Comparison of ENCODE assay signal across 8 cellular contexts in genomic region chr3:99294092-99294491, GRCh38.
DNase-seq lines count a peak whose midpoint lies in the region; ATAC-seq, FAIRE-seq and TF ChIP-seq lines count a peak whose summit lies in the region.
"Not testable (repeated sequence)": the region's sequence is repeated elsewhere in the genome, so short reads cannot be mapped to it uniquely, and the experiment has no call there.

No MANE protein-coding gene starts in this region.

- H2BK15ac ChIP-seq in neuronal stem cell (ENCODE audit: low read length): not testable (repeated sequence)

- not testable (repeated sequence) for TF ChIP-seq EP300 in HepG2 (IDR thresholded peaks at IDR 0.05; ENCODE audit: low read depth in 2 of 2, low read length in 2 of 2); HepG2 (CRISPR knock-in tag; IDR thresholded peaks at IDR 0.05; ENCODE audit: borderline replicate concordance)

- intact Hi-C loops in mammary epithelial cell (cut with micrococcal nuclease); HepG2 (cut with micrococcal nuclease; ENCODE audit: unreplicated experiment): not testable (repeated sequence)

- H3K4ac ChIP-seq in neuronal stem cell (ENCODE audit: low read length): not testable (repeated sequence)

- not testable (repeated sequence) for H2BK120ac ChIP-seq in neuronal stem cell (ENCODE audit: low read depth, low read length)

- H3K79me1 ChIP-seq in neuronal stem cell (ENCODE audit: low read depth, low read length): not testable (repeated sequence)

- not testable (repeated sequence) for H3F3A ChIP-seq in MM.1S (ENCODE audit: insufficient read depth, low read length)

- BruUV-seq in mammary epithelial cell (replicated peaks; lab: Mats Ljungman, UMichigan); HepG2 (replicated peaks; lab: Mats Ljungman, UMichigan): not testable (repeated sequence)

- 53% methylated on average over 3 of the region's 8 CpGs for WGBS in mammary epithelial cell (ENCODE audit: low coverage, missing lambda C conversion rate)
- WGBS in HepG2 (ENCODE audit: low lambda C conversion rate): 3% methylated on average over 5 of the region's 8 CpGs
- WGBS in neuronal stem cell (ENCODE audit: extremely low coverage in 2 of 2, insufficient read length in 2 of 2, insufficient replicate concordance in 1 of 2), 2 donors: no CpG with 5 or more reads among the region's 8 CpGs

- ATAC-seq in HepG2: not testable (repeated sequence)

- not testable (repeated sequence) for H3K18ac ChIP-seq in neuronal stem cell (ENCODE audit: low read length)

- H4K8ac ChIP-seq in neuronal stem cell (ENCODE audit: low read depth, low read length): not testable (repeated sequence)

- TF ChIP-seq RAD21 in HepG2 (CRISPR knock-in tag; IDR thresholded peaks at IDR 0.05): not testable (repeated sequence)

- H3K23ac ChIP-seq in neuronal stem cell (ENCODE audit: low read depth, low read length, poor library complexity): not testable (repeated sequence)

- H3K79me2 ChIP-seq in MM.1S (ENCODE audit: low read length); mammary epithelial cell (ENCODE audit: insufficient read depth, low read length); HepG2 (ENCODE audit: insufficient read depth, low read length): not testable (repeated sequence)

- not testable (repeated sequence) for H4K20me1 ChIP-seq in MM.1S (ENCODE audit: insufficient read depth, low read length); mammary epithelial cell (ENCODE audit: insufficient read depth, low read length); HepG2 (ENCODE audit: insufficient read depth, low read length)

- H3K9ac ChIP-seq in MM.1S (ENCODE audit: low read length): peak overlapping the region; percentile 28; the same call in 1 of the 2 replicates
- not testable (repeated sequence) for H3K9ac ChIP-seq in mammary epithelial cell (ENCODE audit: insufficient read depth, low read length); HepG2 (ENCODE audit: insufficient read depth, low read depth, low read length); neuronal stem cell (ENCODE audit: low read depth, low read length, poor library complexity)

- H3K4me3 ChIP-seq in MM.1S (ENCODE audit: low read length): 0 out of 2 replicates have a peak overlapping the region, but pooled peaks have one; percentile 13
- not testable (repeated sequence) for H3K4me3 ChIP-seq in mammary epithelial cell (replicated peaks in 1 of 3; ENCODE audit: insufficient read depth in 1 of 3, low read depth in 2 of 3, low read length in 3 of 3); HepG2 (replicated peaks in 1 of 3; ENCODE audit: insufficient read depth in 1 of 3, low read depth in 2 of 3, low read length in 3 of 3)
- H3K4me3 ChIP-seq in fibroblast of villous mesenchyme (ENCODE audit: low read depth, low read length): peak overlapping the region; percentile 16
- H3K4me3 ChIP-seq in neuronal stem cell (ENCODE audit: low read length in 2 of 2): peak overlapping the region in 1 of 2 donors; percentile 12

- not testable (repeated sequence) for H2AK5ac ChIP-seq in neuronal stem cell (ENCODE audit: low read depth, low read length)

- FAIRE-seq in H54 (lab: Jason Lieb, UNC): peak; percentile 30
- not testable (repeated sequence) for FAIRE-seq in HepG2 (lab: Jason Lieb, UNC)

- not testable (repeated sequence) for H3K4me1 ChIP-seq in MM.1S (ENCODE audit: low read length); mammary epithelial cell (ENCODE audit: insufficient read depth, low read length); HepG2 (ENCODE audit: insufficient read depth, low read length); neuronal stem cell (ENCODE audit: control insufficient read depth in 2 of 2, insufficient read depth in 1 of 2, low read depth in 1 of 2, low read length in 2 of 2)

- H3K27me3 ChIP-seq in MM.1S (replicated peaks; ENCODE audit: insufficient read depth, low read length); mammary epithelial cell (ENCODE audit: insufficient read depth, low read length); HepG2 (ENCODE audit: control insufficient read depth in 1 of 2, insufficient read depth in 2 of 2, low read length in 2 of 2); neuronal stem cell (ENCODE audit: control insufficient read depth in 3 of 3, insufficient read depth in 3 of 3, low read depth in 1 of 3, low read length in 3 of 3): not testable (repeated sequence)

- H3K9me3 ChIP-seq in MM.1S (replicated peaks; ENCODE audit: insufficient read depth, low read length); mammary epithelial cell (replicated peaks; ENCODE audit: insufficient read depth, low read length); HepG2 (ENCODE audit: low read length); neuronal stem cell (replicated peaks in 1 of 2; ENCODE audit: control insufficient read depth in 2 of 2, insufficient read depth in 1 of 2, low read depth in 1 of 2, low read length in 2 of 2): not testable (repeated sequence)

- not testable (repeated sequence) for TF ChIP-seq CTCF in MM.1S (IDR thresholded peaks at IDR 0.05; ENCODE audit: low read length); mammary epithelial cell (conservative IDR thresholded peaks at IDR 0.05 in 1 of 2, IDR thresholded peaks at IDR 0.05 in 1 of 2; ENCODE audit: extremely low read depth in 1 of 2, insufficient read depth in 1 of 2, low read depth in 1 of 2, low read length in 2 of 2); fibroblast of villous mesenchyme (IDR thresholded peaks at IDR 0.05; ENCODE audit: insufficient read depth, low read depth, low read length); HepG2 (CRISPR knock-in tag; IDR thresholded peaks at IDR 0.05)

- not testable (repeated sequence) for TF ChIP-seq POLR2A in H54 (IDR thresholded peaks at IDR 0.05; ENCODE audit: low read depth, low read length); HepG2 (IDR thresholded peaks at IDR 0.05; ENCODE audit: insufficient read depth in 1 of 2, low read depth in 2 of 2, low read length in 2 of 2)

- dilution Hi-C loops in mammary epithelial cell (cut with HindIII; ENCODE audit: low sequenced_read_pairs): not testable (repeated sequence)

- CTCF ChIA-PET in mammary epithelial cell (lab: Charles Lee; ENCODE audit: low non-redundant PET); HepG2 (lab: Yijun Ruan, JAX; ENCODE audit: low intra/inter-chr PET ratio, low total read pairs): not testable (repeated sequence)

- POLR2A ChIA-PET in HepG2 (lab: Yijun Ruan, JAX): not testable (repeated sequence)

- peak overlapping the region; percentile 41; the same call in 1 of the 2 replicates for H3K27ac ChIP-seq in MM.1S (ENCODE audit: low read length)
- not testable (repeated sequence) for H3K27ac ChIP-seq in mammary epithelial cell (ENCODE audit: insufficient read depth, low read depth, low read length); HepG2 (ENCODE audit: extremely low read length, insufficient read depth, low read length)
- peak overlapping the region; percentile 66 for H3K27ac ChIP-seq in neuronal stem cell (replicated peaks; ENCODE audit: low read length)

- not testable (repeated sequence) for H3K9me2 ChIP-seq in MM.1S (replicated peaks; ENCODE audit: insufficient read depth, low read length)

- H2BK12ac ChIP-seq in neuronal stem cell (ENCODE audit: low read length): not testable (repeated sequence)

- H4K91ac ChIP-seq in neuronal stem cell (ENCODE audit: low read depth, low read length, poor library complexity): not testable (repeated sequence)

- H3K4me2 ChIP-seq in MM.1S (ENCODE audit: low read depth, low read length) (peak overlapping the region; percentile 55), mammary epithelial cell (ENCODE audit: insufficient read depth, low read depth, low read length) (peak overlapping the region; percentile 53), HepG2 (ENCODE audit: low read depth, low read length) (0 out of 2 replicates have a peak overlapping the region, but pooled peaks have one; percentile 23), neuronal stem cell (ENCODE audit: insufficient read depth, low read length, poor library complexity, severe bottlenecking) (peak overlapping the region; percentile 56)

- H2AFZ ChIP-seq in MM.1S (ENCODE audit: low read length) (peak overlapping the region; percentile 63), mammary epithelial cell (ENCODE audit: low read depth, low read length) (peak overlapping the region; percentile 71), neuronal stem cell (ENCODE audit: low read length) (peak overlapping the region; percentile 62)
- H2AFZ ChIP-seq in HepG2 (ENCODE audit: low read length): not testable (repeated sequence)

- not testable (repeated sequence) for DNase-seq in H54 (ENCODE audit: insufficient read length, low spot score); mammary epithelial cell; fibroblast of villous mesenchyme (ENCODE audit: low read depth); HepG2 (ENCODE audit: low spot score)
- DNase-seq in MM.1S (peak; percentile 66), OCI-M1 (lab: John Stamatoyannopoulos, UW) (peak; percentile 15), neuronal stem cell (ENCODE audit: low spot score) (peak; percentile 9), ureter (ENCODE audit: low spot score) (peak; percentile 52)

- not testable (repeated sequence) for H3K36me3 ChIP-seq in MM.1S (replicated peaks; ENCODE audit: insufficient read depth, low read length); mammary epithelial cell (ENCODE audit: insufficient read depth, low read length); HepG2 (replicated peaks in 1 of 2; ENCODE audit: control insufficient read depth in 1 of 2, insufficient read depth in 2 of 2, low read length in 2 of 2); neuronal stem cell (replicated peaks in 1 of 2; ENCODE audit: control insufficient read depth in 2 of 2, insufficient read depth in 2 of 2, low read length in 2 of 2)

- not testable (repeated sequence) for H3K14ac ChIP-seq in neuronal stem cell (ENCODE audit: low read length)

- not testable (repeated sequence) for H2BK5ac ChIP-seq in neuronal stem cell (ENCODE audit: low read length)

- in situ Hi-C loops in mammary epithelial cell (cut with MboI; ENCODE audit: low sequenced_read_pairs in 2 of 2): loop anchor here in 1 of 2 donors (25.0 kb wide), 1 partner anchor 107 kb away; no protein-coding TSS in a partner anchor
- in situ Hi-C loops in HepG2 (cut with HindIII; ENCODE audit: extremely low pct_ligation_motif_present, low pct_unique_long_range_greater_than_20kb): not testable (repeated sequence)

TF ChIP-seq in HepG2, 621 proteins besides CTCF, POLR2A, EP300 and RAD21 (continues in another document):
- not testable (repeated sequence) for TF ChIP-seq FOXA1 (IDR thresholded peaks at IDR 0.05)
- peak; percentile 54 for TF ChIP-seq FOXA1 (CRISPR knock-in tag; IDR thresholded peaks at IDR 0.05)
